Comparison of ENCODE assay signal across 9 cellular contexts in genomic region chr5:4921929-4922328, GRCh38.
"Had no signal": no experiment of that assay in that cellular context is flagged by ENCODE, and none has a peak within 500 bp of the region (broad histone marks: within the 10 kb centered on the region; RNA-seq: fewer than 3 reads in every experiment).

No MANE protein-coding gene starts in this region.

- ATAC-seq: HCT116, K562 had no signal

- H3K27ac Mint-ChIP-seq: HFFc6 had no signal

- H3K4me1 ChIP-seq: HAP-1 had no signal

- DNase-seq: GM23248, GOT3, H7, HFFc6, IMR-90, KG1 had no signal

- H3K27ac ChIP-seq: GM23248 had no signal

- H3K4me3 Mint-ChIP-seq: HFFc6 had no signal

- H3K9me3 Mint-ChIP-seq: HFFc6 had no signal
